1 cellular context compared by ENCODE assay signal in the genomic region with DNA sequence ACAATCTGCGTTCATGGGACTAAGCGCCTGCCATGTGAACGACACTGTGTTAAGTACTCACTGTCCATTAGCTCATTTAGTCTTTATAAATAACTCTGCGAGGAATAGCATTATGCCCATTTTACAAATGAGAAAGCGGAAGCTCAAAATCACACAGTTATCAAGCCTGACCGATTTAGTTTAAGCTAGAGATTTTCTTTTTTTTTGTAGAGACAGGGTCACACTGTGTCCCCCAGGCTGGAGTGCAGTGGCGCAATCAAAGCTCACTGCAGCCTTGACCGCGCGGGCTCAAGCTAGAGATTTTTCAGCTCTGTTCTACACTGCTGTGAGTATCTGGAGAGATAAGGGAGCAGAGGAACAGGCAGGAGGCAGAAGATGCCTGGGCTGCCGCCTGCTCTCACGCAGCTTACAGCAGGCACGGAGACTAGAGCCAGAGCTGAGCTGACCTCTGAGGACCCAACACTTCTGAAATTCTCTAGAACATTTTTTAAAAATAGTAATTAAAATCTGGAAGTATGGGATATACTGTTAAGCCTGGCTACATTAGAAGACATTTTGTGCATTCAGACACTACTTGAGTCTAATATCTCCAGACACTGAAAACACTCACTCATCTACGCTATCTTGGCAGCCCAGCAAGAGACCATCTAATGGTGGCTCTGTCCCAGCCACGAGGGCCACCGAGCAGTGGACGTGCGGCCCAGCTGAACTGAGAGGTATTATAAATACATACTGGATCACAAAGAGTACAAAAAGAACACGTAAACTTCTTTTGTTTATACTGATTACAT.
TF ChIP-seq lines count a peak whose summit lies in the region.

No MANE protein-coding gene starts in this region.

TF ChIP-seq in HepG2, 621 proteins besides CTCF, POLR2A, EP300 and RAD21 (continued from another document and continues in another):
- TF ChIP-seq, protein P1, sequence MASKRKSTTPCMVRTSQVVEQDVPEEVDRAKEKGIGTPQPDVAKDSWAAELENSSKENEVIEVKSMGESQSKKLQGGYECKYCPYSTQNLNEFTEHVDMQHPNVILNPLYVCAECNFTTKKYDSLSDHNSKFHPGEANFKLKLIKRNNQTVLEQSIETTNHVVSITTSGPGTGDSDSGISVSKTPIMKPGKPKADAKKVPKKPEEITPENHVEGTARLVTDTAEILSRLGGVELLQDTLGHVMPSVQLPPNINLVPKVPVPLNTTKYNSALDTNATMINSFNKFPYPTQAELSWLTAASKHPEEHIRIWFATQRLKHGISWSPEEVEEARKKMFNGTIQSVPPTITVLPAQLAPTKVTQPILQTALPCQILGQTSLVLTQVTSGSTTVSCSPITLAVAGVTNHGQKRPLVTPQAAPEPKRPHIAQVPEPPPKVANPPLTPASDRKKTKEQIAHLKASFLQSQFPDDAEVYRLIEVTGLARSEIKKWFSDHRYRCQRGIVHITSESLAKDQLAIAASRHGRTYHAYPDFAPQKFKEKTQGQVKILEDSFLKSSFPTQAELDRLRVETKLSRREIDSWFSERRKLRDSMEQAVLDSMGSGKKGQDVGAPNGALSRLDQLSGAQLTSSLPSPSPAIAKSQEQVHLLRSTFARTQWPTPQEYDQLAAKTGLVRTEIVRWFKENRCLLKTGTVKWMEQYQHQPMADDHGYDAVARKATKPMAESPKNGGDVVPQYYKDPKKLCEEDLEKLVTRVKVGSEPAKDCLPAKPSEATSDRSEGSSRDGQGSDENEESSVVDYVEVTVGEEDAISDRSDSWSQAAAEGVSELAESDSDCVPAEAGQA (IDR thresholded peaks at IDR 0.05; ENCODE audit: low read depth), result no peak
- TF ChIP-seq, protein P1 (CRISPR knock-in tag; IDR thresholded peaks at IDR 0.05; ENCODE audit: borderline replicate concordance), result no peak
- TF ChIP-seq ZNF616 (CRISPR knock-in tag; IDR thresholded peaks at IDR 0.05; ENCODE audit: low read depth) (no peak), SP1 (IDR thresholded peaks at IDR 0.05) (no peak), SP1 (CRISPR knock-in tag; IDR thresholded peaks at IDR 0.05) (no peak), ZNF329 (CRISPR knock-in tag; IDR thresholded peaks at IDR 0.05; ENCODE audit: low read depth) (no peak), ZNF768 (CRISPR knock-in tag; IDR thresholded peaks at IDR 0.05) (no peak), PAF1 (CRISPR knock-in tag; IDR thresholded peaks at IDR 0.05) (no peak), ZNF766 (CRISPR knock-in tag; IDR thresholded peaks at IDR 0.05; ENCODE audit: borderline replicate concordance) (no peak), ZNF20 (CRISPR knock-in tag; IDR thresholded peaks at IDR 0.05) (no peak), KAT7 (CRISPR knock-in tag; IDR thresholded peaks at IDR 0.05; ENCODE audit: borderline replicate concordance) (no peak; the same call in 1 of the 2 replicates), POLR2AphosphoS2 (IDR thresholded peaks at IDR 0.05; ENCODE audit: low read depth, low read length) (no peak), ZNF160 (CRISPR knock-in tag; IDR thresholded peaks at IDR 0.05) (0 out of 2 replicates have a peak, but pooled peaks have one; percentile 71), RNF2 (conservative IDR thresholded peaks at IDR 0.05; ENCODE audit: low read depth) (no peak), NFATC3 (CRISPR knock-in tag; IDR thresholded peaks at IDR 0.05) (no peak), ZNF263 (CRISPR knock-in tag; IDR thresholded peaks at IDR 0.05) (no peak), MIXL1 (CRISPR knock-in tag; IDR thresholded peaks at IDR 0.05) (0 out of 2 replicates have a peak, but pooled peaks have one; percentile 29), ZNF850 (CRISPR knock-in tag; conservative IDR thresholded peaks at IDR 0.05) (no peak), ZMAT3 (CRISPR knock-in tag; conservative IDR thresholded peaks at IDR 0.05) (0 out of 2 replicates have a peak, but pooled peaks have one; percentile 26), MTA3 (CRISPR knock-in tag; IDR thresholded peaks at IDR 0.05) (no peak), NONO (IDR thresholded peaks at IDR 0.05) (no peak), NONO (CRISPR knock-in tag; conservative IDR thresholded peaks at IDR 0.05) (no peak), RXRB (CRISPR knock-in tag; IDR thresholded peaks at IDR 0.05; ENCODE audit: borderline replicate concordance) (peak; percentile 77; the same call in 1 of the 2 replicates), ZFP36L1 (CRISPR knock-in tag; IDR thresholded peaks at IDR 0.05) (no peak), HNRNPL (IDR thresholded peaks at IDR 0.05; ENCODE audit: low read depth, low read length) (no peak)
- TF ChIP-seq, protein P2, sequence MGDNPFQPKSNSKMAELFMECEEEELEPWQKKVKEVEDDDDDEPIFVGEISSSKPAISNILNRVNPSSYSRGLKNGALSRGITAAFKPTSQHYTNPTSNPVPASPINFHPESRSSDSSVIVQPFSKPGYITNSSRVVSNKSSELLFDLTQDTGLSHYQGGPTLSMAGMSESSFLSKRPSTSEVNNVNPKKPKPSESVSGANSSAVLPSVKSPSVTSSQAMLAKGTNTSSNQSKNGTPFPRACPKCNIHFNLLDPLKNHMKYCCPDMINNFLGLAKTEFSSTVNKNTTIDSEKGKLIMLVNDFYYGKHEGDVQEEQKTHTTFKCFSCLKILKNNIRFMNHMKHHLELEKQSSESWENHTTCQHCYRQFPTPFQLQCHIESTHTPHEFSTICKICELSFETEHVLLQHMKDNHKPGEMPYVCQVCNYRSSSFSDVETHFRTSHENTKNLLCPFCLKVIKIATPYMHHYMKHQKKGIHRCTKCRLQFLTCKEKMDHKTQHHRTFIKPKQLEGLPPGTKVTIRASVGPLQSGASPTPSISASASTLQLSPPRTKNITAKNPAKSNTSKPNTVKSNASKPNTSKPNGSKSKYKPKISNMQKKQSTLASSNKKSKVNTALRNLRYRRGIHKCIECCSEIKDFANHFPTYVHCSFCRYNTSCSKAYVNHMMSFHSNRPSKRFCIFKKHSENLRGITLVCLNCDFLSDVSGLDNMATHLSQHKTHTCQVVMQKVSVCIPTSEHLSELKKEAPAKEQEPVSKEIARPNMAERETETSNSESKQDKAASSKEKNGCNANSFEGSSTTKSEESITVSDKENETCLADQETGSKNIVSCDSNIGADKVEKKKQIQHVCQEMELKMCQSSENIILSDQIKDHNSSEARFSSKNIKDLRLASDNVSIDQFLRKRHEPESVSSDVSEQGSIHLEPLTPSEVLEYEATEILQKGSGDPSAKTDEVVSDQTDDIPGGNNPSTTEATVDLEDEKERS (CRISPR knock-in tag; IDR thresholded peaks at IDR 0.05), result no peak
- TF ChIP-seq, protein P3, sequence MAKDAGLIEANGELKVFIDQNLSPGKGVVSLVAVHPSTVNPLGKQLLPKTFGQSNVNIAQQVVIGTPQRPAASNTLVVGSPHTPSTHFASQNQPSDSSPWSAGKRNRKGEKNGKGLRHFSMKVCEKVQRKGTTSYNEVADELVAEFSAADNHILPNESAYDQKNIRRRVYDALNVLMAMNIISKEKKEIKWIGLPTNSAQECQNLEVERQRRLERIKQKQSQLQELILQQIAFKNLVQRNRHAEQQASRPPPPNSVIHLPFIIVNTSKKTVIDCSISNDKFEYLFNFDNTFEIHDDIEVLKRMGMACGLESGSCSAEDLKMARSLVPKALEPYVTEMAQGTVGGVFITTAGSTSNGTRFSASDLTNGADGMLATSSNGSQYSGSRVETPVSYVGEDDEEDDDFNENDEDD (CRISPR knock-in tag; IDR thresholded peaks at IDR 0.05; ENCODE audit: borderline replicate concordance), result peak; percentile 14; the same call in 1 of the 2 replicates
- TF ChIP-seq, protein P4, sequence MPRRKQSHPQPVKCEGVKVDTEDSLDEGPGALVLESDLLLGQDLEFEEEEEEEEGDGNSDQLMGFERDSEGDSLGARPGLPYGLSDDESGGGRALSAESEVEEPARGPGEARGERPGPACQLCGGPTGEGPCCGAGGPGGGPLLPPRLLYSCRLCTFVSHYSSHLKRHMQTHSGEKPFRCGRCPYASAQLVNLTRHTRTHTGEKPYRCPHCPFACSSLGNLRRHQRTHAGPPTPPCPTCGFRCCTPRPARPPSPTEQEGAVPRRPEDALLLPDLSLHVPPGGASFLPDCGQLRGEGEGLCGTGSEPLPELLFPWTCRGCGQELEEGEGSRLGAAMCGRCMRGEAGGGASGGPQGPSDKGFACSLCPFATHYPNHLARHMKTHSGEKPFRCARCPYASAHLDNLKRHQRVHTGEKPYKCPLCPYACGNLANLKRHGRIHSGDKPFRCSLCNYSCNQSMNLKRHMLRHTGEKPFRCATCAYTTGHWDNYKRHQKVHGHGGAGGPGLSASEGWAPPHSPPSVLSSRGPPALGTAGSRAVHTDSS (CRISPR knock-in tag; conservative IDR thresholded peaks at IDR 0.05), result no peak
- TF ChIP-seq, protein P5, sequence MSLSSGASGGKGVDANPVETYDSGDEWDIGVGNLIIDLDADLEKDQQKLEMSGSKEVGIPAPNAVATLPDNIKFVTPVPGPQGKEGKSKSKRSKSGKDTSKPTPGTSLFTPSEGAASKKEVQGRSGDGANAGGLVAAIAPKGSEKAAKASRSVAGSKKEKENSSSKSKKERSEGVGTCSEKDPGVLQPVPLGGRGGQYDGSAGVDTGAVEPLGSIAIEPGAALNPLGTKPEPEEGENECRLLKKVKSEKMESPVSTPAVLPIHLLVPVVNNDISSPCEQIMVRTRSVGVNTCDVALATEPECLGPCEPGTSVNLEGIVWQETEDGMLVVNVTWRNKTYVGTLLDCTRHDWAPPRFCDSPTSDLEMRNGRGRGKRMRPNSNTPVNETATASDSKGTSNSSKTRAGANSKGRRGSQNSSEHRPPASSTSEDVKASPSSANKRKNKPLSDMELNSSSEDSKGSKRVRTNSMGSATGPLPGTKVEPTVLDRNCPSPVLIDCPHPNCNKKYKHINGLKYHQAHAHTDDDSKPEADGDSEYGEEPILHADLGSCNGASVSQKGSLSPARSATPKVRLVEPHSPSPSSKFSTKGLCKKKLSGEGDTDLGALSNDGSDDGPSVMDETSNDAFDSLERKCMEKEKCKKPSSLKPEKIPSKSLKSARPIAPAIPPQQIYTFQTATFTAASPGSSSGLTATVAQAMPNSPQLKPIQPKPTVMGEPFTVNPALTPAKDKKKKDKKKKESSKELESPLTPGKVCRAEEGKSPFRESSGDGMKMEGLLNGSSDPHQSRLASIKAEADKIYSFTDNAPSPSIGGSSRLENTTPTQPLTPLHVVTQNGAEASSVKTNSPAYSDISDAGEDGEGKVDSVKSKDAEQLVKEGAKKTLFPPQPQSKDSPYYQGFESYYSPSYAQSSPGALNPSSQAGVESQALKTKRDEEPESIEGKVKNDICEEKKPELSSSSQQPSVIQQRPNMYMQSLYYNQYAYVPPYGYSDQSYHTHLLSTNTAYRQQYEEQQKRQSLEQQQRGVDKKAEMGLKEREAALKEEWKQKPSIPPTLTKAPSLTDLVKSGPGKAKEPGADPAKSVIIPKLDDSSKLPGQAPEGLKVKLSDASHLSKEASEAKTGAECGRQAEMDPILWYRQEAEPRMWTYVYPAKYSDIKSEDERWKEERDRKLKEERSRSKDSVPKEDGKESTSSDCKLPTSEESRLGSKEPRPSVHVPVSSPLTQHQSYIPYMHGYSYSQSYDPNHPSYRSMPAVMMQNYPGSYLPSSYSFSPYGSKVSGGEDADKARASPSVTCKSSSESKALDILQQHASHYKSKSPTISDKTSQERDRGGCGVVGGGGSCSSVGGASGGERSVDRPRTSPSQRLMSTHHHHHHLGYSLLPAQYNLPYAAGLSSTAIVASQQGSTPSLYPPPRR (CRISPR knock-in tag; IDR thresholded peaks at IDR 0.05; ENCODE audit: borderline replicate concordance), result peak; percentile 36; the same call in 1 of the 2 replicates
- TF ChIP-seq, protein P6, sequence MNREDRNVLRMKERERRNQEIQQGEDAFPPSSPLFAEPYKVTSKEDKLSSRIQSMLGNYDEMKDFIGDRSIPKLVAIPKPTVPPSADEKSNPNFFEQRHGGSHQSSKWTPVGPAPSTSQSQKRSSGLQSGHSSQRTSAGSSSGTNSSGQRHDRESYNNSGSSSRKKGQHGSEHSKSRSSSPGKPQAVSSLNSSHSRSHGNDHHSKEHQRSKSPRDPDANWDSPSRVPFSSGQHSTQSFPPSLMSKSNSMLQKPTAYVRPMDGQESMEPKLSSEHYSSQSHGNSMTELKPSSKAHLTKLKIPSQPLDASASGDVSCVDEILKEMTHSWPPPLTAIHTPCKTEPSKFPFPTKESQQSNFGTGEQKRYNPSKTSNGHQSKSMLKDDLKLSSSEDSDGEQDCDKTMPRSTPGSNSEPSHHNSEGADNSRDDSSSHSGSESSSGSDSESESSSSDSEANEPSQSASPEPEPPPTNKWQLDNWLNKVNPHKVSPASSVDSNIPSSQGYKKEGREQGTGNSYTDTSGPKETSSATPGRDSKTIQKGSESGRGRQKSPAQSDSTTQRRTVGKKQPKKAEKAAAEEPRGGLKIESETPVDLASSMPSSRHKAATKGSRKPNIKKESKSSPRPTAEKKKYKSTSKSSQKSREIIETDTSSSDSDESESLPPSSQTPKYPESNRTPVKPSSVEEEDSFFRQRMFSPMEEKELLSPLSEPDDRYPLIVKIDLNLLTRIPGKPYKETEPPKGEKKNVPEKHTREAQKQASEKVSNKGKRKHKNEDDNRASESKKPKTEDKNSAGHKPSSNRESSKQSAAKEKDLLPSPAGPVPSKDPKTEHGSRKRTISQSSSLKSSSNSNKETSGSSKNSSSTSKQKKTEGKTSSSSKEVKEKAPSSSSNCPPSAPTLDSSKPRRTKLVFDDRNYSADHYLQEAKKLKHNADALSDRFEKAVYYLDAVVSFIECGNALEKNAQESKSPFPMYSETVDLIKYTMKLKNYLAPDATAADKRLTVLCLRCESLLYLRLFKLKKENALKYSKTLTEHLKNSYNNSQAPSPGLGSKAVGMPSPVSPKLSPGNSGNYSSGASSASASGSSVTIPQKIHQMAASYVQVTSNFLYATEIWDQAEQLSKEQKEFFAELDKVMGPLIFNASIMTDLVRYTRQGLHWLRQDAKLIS (CRISPR knock-in tag; IDR thresholded peaks at IDR 0.05), result no peak
- TF ChIP-seq, protein P7, sequence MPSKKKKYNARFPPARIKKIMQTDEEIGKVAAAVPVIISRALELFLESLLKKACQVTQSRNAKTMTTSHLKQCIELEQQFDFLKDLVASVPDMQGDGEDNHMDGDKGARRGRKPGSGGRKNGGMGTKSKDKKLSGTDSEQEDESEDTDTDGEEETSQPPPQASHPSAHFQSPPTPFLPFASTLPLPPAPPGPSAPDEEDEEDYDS (CRISPR knock-in tag; IDR thresholded peaks at IDR 0.05), result peak; percentile 34; the same call in 1 of the 2 replicates
- TF ChIP-seq, protein P8, sequence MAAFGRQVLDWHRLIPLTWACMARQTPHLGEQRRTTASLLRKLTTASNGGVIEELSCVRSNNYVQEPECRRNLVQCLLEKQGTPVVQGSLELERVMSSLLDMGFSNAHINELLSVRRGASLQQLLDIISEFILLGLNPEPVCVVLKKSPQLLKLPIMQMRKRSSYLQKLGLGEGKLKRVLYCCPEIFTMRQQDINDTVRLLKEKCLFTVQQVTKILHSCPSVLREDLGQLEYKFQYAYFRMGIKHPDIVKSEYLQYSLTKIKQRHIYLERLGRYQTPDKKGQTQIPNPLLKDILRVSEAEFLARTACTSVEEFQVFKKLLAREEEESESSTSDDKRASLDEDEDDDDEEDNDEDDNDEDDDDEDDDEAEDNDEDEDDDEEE (CRISPR knock-in tag; IDR thresholded peaks at IDR 0.05), result 0 out of 2 replicates have a peak, but pooled peaks have one; percentile 19
